ENCODE assay signal across 19 cellular contexts in the genomic region with DNA sequence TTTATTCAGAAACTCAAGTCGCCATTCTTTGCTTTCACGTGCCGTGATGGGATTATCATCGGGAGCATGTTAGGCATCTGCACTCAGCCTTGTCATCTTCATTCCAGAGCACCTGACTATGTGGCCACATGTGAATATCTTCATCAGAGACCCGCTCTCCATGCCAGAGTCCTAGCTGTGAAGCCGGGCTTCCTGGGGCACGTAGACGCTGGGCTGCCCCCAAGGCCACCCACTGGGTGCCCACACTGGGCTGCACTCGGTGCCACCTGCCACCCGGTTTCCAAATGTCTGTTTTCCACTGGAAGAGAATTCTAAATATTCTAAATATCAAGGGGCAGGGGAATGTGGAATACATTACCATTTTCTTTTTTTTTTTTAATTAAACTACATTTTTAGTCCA. TPM values are rescaled to one million over a fixed set of nuclear protein-coding genes. Genes with fewer than 3 reads are reported as not detected.
A peak's percentile ranks its signal among the peaks of the same experiment; 100 is the strongest.
DNase-seq lines count a peak whose midpoint lies in the region; ATAC-seq, FAIRE-seq and TF ChIP-seq lines count a peak whose summit lies in the region.
"Had no signal": no experiment of that assay in that cellular context is flagged by ENCODE, and none has a peak within 500 bp of the region (broad histone marks: within the 10 kb centered on the region; RNA-seq: fewer than 3 reads in every experiment).

No MANE protein-coding gene starts in this region.

- TF ChIP-seq POLR2A in right lobe of liver (IDR thresholded peaks at IDR 0.05) (no peak), HepG2 (IDR thresholded peaks at IDR 0.05; ENCODE audit: insufficient read depth in 1 of 2, low read depth in 2 of 2, low read length in 2 of 2) (no peak), GM12878 (IDR thresholded peaks at IDR 0.05; ENCODE audit: low read depth, low read length) (no peak)

- no peaks in the 10 kb centered on the region for H3K27me3 ChIP-seq in right lobe of liver
- H3K27me3 ChIP-seq in HepG2 (ENCODE audit: control insufficient read depth in 1 of 2, insufficient read depth in 2 of 2, low read length in 2 of 2) = no peaks in the 10 kb centered on the region; a peak in 2 of 5 replicates
- no peaks in the 10 kb centered on the region for H3K27me3 ChIP-seq in GM12878 (replicated peaks in 1 of 2; ENCODE audit: control insufficient read depth in 2 of 2, insufficient read depth in 2 of 2, low read length in 1 of 2)
- H3K27me3 ChIP-seq in aorta (ENCODE audit: control insufficient read depth in 1 of 2, insufficient read depth in 2 of 2, low read length in 1 of 2) = no peaks in the 10 kb centered on the region
- H3K27me3 ChIP-seq: MG63 had no signal

- H3K9me3 ChIP-seq in right lobe of liver = no peaks in the 10 kb centered on the region
- H3K9me3 ChIP-seq in HepG2 (ENCODE audit: low read length) = no peaks in the 10 kb centered on the region
- no peaks in the 10 kb centered on the region for H3K9me3 ChIP-seq in GM12878 (replicated peaks; ENCODE audit: control insufficient read depth, insufficient read depth, low read length)
- no peaks in the 10 kb centered on the region for H3K9me3 ChIP-seq in aorta (ENCODE audit: control insufficient read depth, low read length)
- H3K9me3 ChIP-seq: MG63 had no signal

- no peak for TF ChIP-seq RAD21 in HepG2 (CRISPR knock-in tag; IDR thresholded peaks at IDR 0.05)
- no peak for TF ChIP-seq RAD21 in GM12878 (IDR thresholded peaks at IDR 0.05; ENCODE audit: insufficient read depth, low read depth, low read length)

- SMC1A ChIA-PET in GM12878 (lab: Charles Lee; ENCODE audit: uncharacterized antibody, unreplicated experiment) = interaction anchor here (1.0 to 1.7 kb wide), 2 partner anchors 21 to 22 kb away, joined by 4 read pairs; no protein-coding TSS in a partner anchor

- H3K9ac ChIP-seq in HepG2 (ENCODE audit: insufficient read depth, low read depth, low read length) = no peak overlapping the region
- H3K9ac ChIP-seq in GM12878 (ENCODE audit: control insufficient read depth, insufficient read depth, low read length) = no peak overlapping the region; the same call in 1 of the 2 replicates
- H3K9ac ChIP-seq: KMS-11 had no signal

- RAD21 ChIA-PET in GM12878 (lab: Charles Lee; ENCODE audit: unreplicated experiment) = interaction anchor here (1.2 kb wide), 1 partner anchor 22 kb away, joined by 3 read pairs; no protein-coding TSS in a partner anchor

- H3K9me3 Mint-ChIP-seq in neural crest cell = no peaks in the 10 kb centered on the region
- H3K9me3 Mint-ChIP-seq: CD8-positive, alpha-beta memory T cell; H9 had no signal

- peak overlapping the region in 1 of 3 donors; percentile 33 for H3K27ac ChIP-seq in right lobe of liver
- no peak overlapping the region for H3K27ac ChIP-seq in HepG2 (ENCODE audit: extremely low read length, insufficient read depth, low read length)
- peak overlapping the region; percentile 50 for H3K27ac ChIP-seq in GM12878 (ENCODE audit: control insufficient read depth, insufficient read depth)
- no peak overlapping the region for H3K27ac ChIP-seq in aorta (ENCODE audit: low read depth in 1 of 2, low read length in 2 of 2)
- H3K27ac ChIP-seq: KMS-11, SK-N-MC had no signal

- peak overlapping the region; percentile 6 for H3K27ac Mint-ChIP-seq in neural crest cell (ENCODE audit: unreplicated experiment)
- H3K27ac Mint-ChIP-seq: CD8-positive, alpha-beta memory T cell had no signal

- POLR2A ChIA-PET in HepG2 (lab: Yijun Ruan, JAX) = no interaction called here
- POLR2A ChIA-PET in GM12878 (lab: Charles Lee) = no interaction called here
- POLR2A ChIA-PET in GM10248 (lab: Yijun Ruan, JAX) = no interaction called here

- intact Hi-C loops in right lobe of liver (cut with DNase I) (no loop called here), HepG2 (cut with micrococcal nuclease; ENCODE audit: unreplicated experiment) (no loop called here), GM12878 (cut with micrococcal nuclease; ENCODE audit: unreplicated experiment) (no loop called here), aorta (cut with DNase I) (no loop called here)

- no peak overlapping the region for H2AFZ ChIP-seq in HepG2 (ENCODE audit: low read length)
- no peak overlapping the region for H2AFZ ChIP-seq in GM12878 (ENCODE audit: control insufficient read depth, low read depth, low read length)

- BruUV-seq in HepG2 (replicated peaks; lab: Mats Ljungman, UMichigan) (no TSS peak), GM12878 (replicated peaks; lab: Mats Ljungman, UMichigan) (no TSS peak)

- H4K20me1 ChIP-seq in HepG2 (ENCODE audit: insufficient read depth, low read length) (no peaks in the 10 kb centered on the region), GM12878 (ENCODE audit: control insufficient read depth, insufficient read depth) (no peaks in the 10 kb centered on the region)

- WGBS in right lobe of liver (ENCODE audit: insufficient coverage, low coverage, low lambda C conversion rate, missing lambda C conversion rate) = 54% methylated on average over 7 of the region's 10 CpGs
- 69% methylated on average over 6 of the region's 10 CpGs for WGBS in HepG2 (ENCODE audit: low lambda C conversion rate)
- 51% methylated on average over 10 of the region's 10 CpGs for WGBS in GM12878 (ENCODE audit: insufficient coverage, insufficient replicate concordance, low lambda C conversion rate, missing lambda C conversion rate)
- WGBS in aorta, 2 donors = 91 to 96% methylated on average over 10 of the region's 10 CpGs

- no peak overlapping the region for H3K4me3 Mint-ChIP-seq in neural crest cell
- H3K4me3 Mint-ChIP-seq: CD8-positive, alpha-beta memory T cell; H9 had no signal

- peaks cover 4% of the 10 kb centered on the region for H3K4me1 Mint-ChIP-seq in neural crest cell
- H3K4me1 Mint-ChIP-seq: CD8-positive, alpha-beta memory T cell had no signal

- in situ Hi-C loops in HepG2 (cut with HindIII; ENCODE audit: extremely low pct_ligation_motif_present, low pct_unique_long_range_greater_than_20kb) (no loop called here), GM12878 (cut with MboI) (no loop called here), GM13976 (cut with MboI; ENCODE audit: low sequenced_read_pairs, unreplicated experiment) (no loop called here)

- no peaks in the 10 kb centered on the region for H3K79me2 ChIP-seq in HepG2 (ENCODE audit: insufficient read depth, low read length)
- H3K79me2 ChIP-seq in GM12878 (ENCODE audit: control insufficient read depth, insufficient read depth, low read length) = no peaks in the 10 kb centered on the region

- H3K36me3 Mint-ChIP-seq in neural crest cell (ENCODE audit: low read depth) = no peaks in the 10 kb centered on the region

- ATAC-seq in right lobe of liver (no peak), HepG2 (no peak), GM12878 (no peak), aorta (ENCODE audit: low FRiP score) (no peak), HG03469 (IDR thresholded peaks at IDR 0.05; ENCODE audit: unreplicated experiment) (no peak)
- ATAC-seq: Right ventricle myocardium inferior had no signal

- no peak overlapping the region for H3K4me2 ChIP-seq in HepG2 (ENCODE audit: low read depth, low read length)
- H3K4me2 ChIP-seq in GM12878 (ENCODE audit: control insufficient read depth, insufficient read depth) = no peak overlapping the region; the same call in 1 of the 2 replicates
- H3K4me2 ChIP-seq: KMS-11 had no signal

- H3K36me3 ChIP-seq in right lobe of liver = peaks cover 0 to 14% (median 2%) of the 10 kb centered on the region in 4 donors
- no peaks in the 10 kb centered on the region for H3K36me3 ChIP-seq in HepG2 (replicated peaks in 1 of 2; ENCODE audit: control insufficient read depth in 1 of 2, insufficient read depth in 2 of 2, low read length in 2 of 2)
- H3K36me3 ChIP-seq in GM12878 (ENCODE audit: control insufficient read depth in 2 of 2, insufficient read depth in 2 of 2, low read length in 1 of 2) = peaks cover 3 to 6% of the 10 kb centered on the region in 2 experiments; a peak in 3 of 4 replicates
- peaks cover 0 to 2% of the 10 kb centered on the region in 2 donors for H3K36me3 ChIP-seq in aorta (ENCODE audit: control insufficient read depth in 1 of 2, insufficient read depth in 2 of 2, low read length in 1 of 2)
- H3K36me3 ChIP-seq: MG63 had no signal

- DNase-seq in right lobe of liver = peak in 2 of 3 donors; percentile 2 to 46
- DNase-seq in HepG2 (ENCODE audit: low spot score) = no peak
- DNase-seq in GM12878 (ENCODE audit: low read depth, low spot score) = no peak
- DNase-seq in neural crest cell (ENCODE audit: low read depth, low spot score) = no peak
- peak; percentile 23 to 25 for DNase-seq in aorta
- DNase-seq in GM13976 (ENCODE audit: low spot score) = no peak
- DNase-seq in GM10248 (ENCODE audit: extremely low spot score) = no peak
- DNase-seq: AML-193, H9, MG63, NCI-H1092 treated with DMSO at 0.1 percent for 48 hours, NCI-H1694 treated with DMSO at 0.1 percent for 48 hours, NCI-H345 had no signal

- CTCF ChIA-PET in HepG2 (lab: Yijun Ruan, JAX; ENCODE audit: low intra/inter-chr PET ratio, low total read pairs) (no interaction called here), GM12878 (lab: Yijun Ruan, JAX) (interaction anchor here (1.0 to 1.1 kb wide), 3 partner anchors 21 to 247 kb away, joined by 3 to 4 read pairs (median 3); no protein-coding TSS in a partner anchor), GM10248 (lab: Yijun Ruan, JAX) (interaction anchor here (0.9 to 1.4 kb wide), 3 partner anchors 8 to 22 kb away, joined by 3 read pairs; no protein-coding TSS in a partner anchor)

- TF ChIP-seq EP300 in HepG2 (IDR thresholded peaks at IDR 0.05; ENCODE audit: low read depth in 2 of 2, low read length in 2 of 2) (no peak), HepG2 (CRISPR knock-in tag; IDR thresholded peaks at IDR 0.05; ENCODE audit: borderline replicate concordance) (no peak), GM12878 (IDR thresholded peaks at IDR 0.05; ENCODE audit: borderline replicate concordance in 1 of 2, control insufficient read depth in 1 of 2, low read depth in 2 of 2, low read length in 2 of 2) (no peak)

- no peaks in the 10 kb centered on the region for H3K27me3 Mint-ChIP-seq in neural crest cell (ENCODE audit: low read depth)
- H3K27me3 Mint-ChIP-seq: CD8-positive, alpha-beta memory T cell had no signal

- H3K4me1 ChIP-seq in right lobe of liver (peaks cover 0 to 12% (median 5%) of the 10 kb centered on the region in 4 donors), HepG2 (ENCODE audit: insufficient read depth, low read length) (peaks cover 37% of the 10 kb centered on the region), GM12878 (ENCODE audit: control insufficient read depth, insufficient read depth, low read length) (peaks cover 30% of the 10 kb centered on the region), aorta (ENCODE audit: control insufficient read depth in 1 of 2, insufficient read depth in 2 of 2, low read length in 2 of 2) (no peaks in the 10 kb centered on the region)

- FAIRE-seq in HepG2 (lab: Jason Lieb, UNC) = no peak
- FAIRE-seq in GM12878 (lab: Jason Lieb, UNC) = no peak
- FAIRE-seq: GM18507 had no signal

- no peak for TF ChIP-seq CTCF in right lobe of liver (IDR thresholded peaks at IDR 0.05)
- TF ChIP-seq CTCF in HepG2 (CRISPR knock-in tag; IDR thresholded peaks at IDR 0.05) = no peak
- TF ChIP-seq CTCF in GM12878 (IDR thresholded peaks at IDR 0.05 in 2 of 3, conservative IDR thresholded peaks at IDR 0.05 in 1 of 3; ENCODE audit: control insufficient read depth in 2 of 3, extremely low read depth in 1 of 3, insufficient read depth in 1 of 3, low read depth in 3 of 3, low read length in 3 of 3) = no peak
- TF ChIP-seq CTCF in neural crest cell (conservative IDR thresholded peaks at IDR 0.05) = no peak
- no peak for TF ChIP-seq CTCF in GM13976 (IDR thresholded peaks at IDR 0.05; ENCODE audit: borderline replicate concordance, control extremely low read depth, extremely low read depth, insufficient read depth, missing control alignments)
- TF ChIP-seq CTCF in GM10248 (IDR thresholded peaks at IDR 0.05; ENCODE audit: control extremely low read depth, extremely low read depth, low read depth, missing control alignments) = no peak

- no peak overlapping the region for H3K4me3 ChIP-seq in right lobe of liver
- H3K4me3 ChIP-seq in HepG2 (replicated peaks in 1 of 3; ENCODE audit: insufficient read depth in 1 of 3, low read depth in 2 of 3, low read length in 3 of 3) = no peak overlapping the region
- no peak overlapping the region for H3K4me3 ChIP-seq in GM12878
- no peak overlapping the region for H3K4me3 ChIP-seq in aorta (ENCODE audit: low read length in 2 of 2)
- H3K4me3 ChIP-seq: MG63, SK-N-MC had no signal

RNA-seq across cellular contexts. Expression of gene SLC37A1, which starts 43.8 kb away (rescaled TPM):
- total RNA-seq in right lobe of liver (10 to 100 TPM in 1 of 6 experiments, 1 to 10 TPM in 5; 2.5 to 10.8 (median 6.2) TPM), HepG2 (2016; rRNA removed; fragmentation: Illumina TruSeq; extraction: Trizol) (0.17 and 0.40 TPM in 2 replicates), GM12878 (2014; rRNA removed) (33.0 and 35.5 TPM in 2 replicates), GM12878 (2014; rRNA removed; fragmentation: Illumina TruSeq; extraction: Trizol) (19.2 and 19.7 TPM in 2 replicates), GM12878 (2021) (30.7 and 34.8 TPM in 2 replicates), neural crest cell (9.1 and 9.9 TPM in 2 replicates), aorta (10 to 100 TPM in 1 of 2 donors, 1 to 10 TPM in 1; 6.5 to 11.7 TPM)
- 0.18 TPM in 1 of 2 replicates, not detected in the other for total RNA-seq in HepG2 (2016; cell fraction: cytosol; rRNA removed; fragmentation: Illumina TruSeq; extraction: Trizol; ENCODE audit: low read depth)
- total RNA-seq in HepG2 (2016; cell fraction: insoluble cytoplasmic fraction; rRNA removed; fragmentation: Illumina TruSeq; extraction: Trizol) = 0.10 and 0.28 TPM in 2 replicates
- total RNA-seq in HepG2 (2016; cell fraction: membrane; rRNA removed; fragmentation: Illumina TruSeq; extraction: Trizol) = 0.31 and 0.48 TPM in 2 replicates
- total RNA-seq in HepG2 (2016; cell fraction: nucleus; rRNA removed; fragmentation: Illumina TruSeq; extraction: Trizol) = 0.31 and 0.34 TPM in 2 replicates
- polyA plus RNA-seq in HepG2 (2011; rRNA removed) (0.14 and 0.22 TPM in 2 replicates), GM12878 (2011; rRNA removed) (17.7 and 23.3 TPM in 2 replicates), GM12878 (2014; fragmentation: Illumina TruSeq; extraction: Trizol) (12.0 and 18.4 TPM in 2 replicates), GM12878 (2014; fragmentation: Nextera tagmentation; extraction: Ambion mirVana) (1 to 10 TPM; 1.1 to 2.4 TPM), GM12878 (2014; rRNA removed) (25.4 and 26.5 TPM in 2 replicates), GM12878 (2016; fragmentation: Nextera tagmentation; extraction: Ambion mirVana) (10 to 100 TPM; 28.0 to 32.0 TPM), aorta (1 to 10 TPM; 5.0 to 6.3 TPM)
- 0.12 and 0.14 TPM in 2 replicates for polyA plus RNA-seq in HepG2 (2011; cell fraction: cytosol; rRNA removed)
- polyA plus RNA-seq in HepG2 (2011; cell fraction: nucleus; rRNA removed) = 0.19 and 0.29 TPM in 2 replicates
- polyA plus RNA-seq in HepG2 (2012) = 0.13 and 0.28 TPM in 2 replicates
- polyA plus RNA-seq in HepG2 (2016; cell fraction: cytosol; fragmentation: Illumina TruSeq; extraction: Trizol; ENCODE audit: low read depth) = 0.18 and 0.58 TPM in 2 replicates
- 0.12 and 0.25 TPM in 2 replicates for polyA plus RNA-seq in HepG2 (2016; cell fraction: insoluble cytoplasmic fraction; fragmentation: Illumina TruSeq; extraction: Trizol; ENCODE audit: low read depth)
- 0.35 and 0.40 TPM in 2 replicates for polyA plus RNA-seq in HepG2 (2016; cell fraction: membrane; fragmentation: Illumina TruSeq; extraction: Trizol; ENCODE audit: low read depth)
- polyA plus RNA-seq in HepG2 (2016; cell fraction: nucleus; fragmentation: Illumina TruSeq; extraction: Trizol; ENCODE audit: insufficient read depth, low read depth) = 0.37 and 0.70 TPM in 2 replicates
- 0.80 and 7.9 TPM in 2 replicates for polyA minus RNA-seq in HepG2 (2011; rRNA and poly(A)+ RNA removed; ENCODE audit: low replicate concordance)
- polyA minus RNA-seq in HepG2 (2011; cell fraction: cytosol; rRNA and poly(A)+ RNA removed) = 0.49 TPM in 1 of 2 replicates, not detected in the other
- polyA minus RNA-seq in HepG2 (2011; cell fraction: nucleus; rRNA and poly(A)+ RNA removed) = 0.12 and 0.39 TPM in 2 replicates
- 129 and 143 TPM in 2 replicates for total RNA-seq in GM12878 (2013; cell fraction: nucleolus; rRNA removed)
- 6.2 TPM for polyA plus RNA-seq in GM12878 (2011; ENCODE audit: low read depth)
- 20.2 and 24.6 TPM in 2 replicates for polyA plus RNA-seq in GM12878 (2011; cell fraction: cytosol; rRNA removed)
- 75.0 and 82.4 TPM in 2 replicates for polyA plus RNA-seq in GM12878 (2011; cell fraction: nucleus; rRNA removed)
- 17.7 and 18.5 TPM in 2 replicates for polyA plus RNA-seq in GM12878 (2012)
- polyA minus RNA-seq in GM12878 (2011; rRNA and poly(A)+ RNA removed) = 22.6 and 32.2 TPM in 2 replicates
- polyA minus RNA-seq in GM12878 (2011; cell fraction: cytosol; rRNA and poly(A)+ RNA removed) = 8.6 and 12.4 TPM in 2 replicates
- polyA minus RNA-seq in GM12878 (2011; cell fraction: nucleus; rRNA and poly(A)+ RNA removed) = 43.9 and 56.5 TPM in 2 replicates

Comparison
In these comparisons a context has a peak if more than half of its experiments do, and no peak if none do; other contexts are left out.
1. DNase-seq: peak in right lobe of liver (2 of 3) and aorta (2 of 2); none in HepG2 (single experiment), GM12878 (single experiment), neural crest cell (single experiment), GM13976 (single experiment) and GM10248 (single experiment).